Comparison of ENCODE assay signal across 24 cellular contexts in genomic region chr17:73482674-73483293, GRCh38.
DNase-seq lines count a peak whose midpoint lies in the region; ATAC-seq and TF ChIP-seq lines count a peak whose summit lies in the region.
"Had no signal": no experiment of that assay in that cellular context is flagged by ENCODE, and none has a peak within 500 bp of the region (broad histone marks: within the 10 kb centered on the region; RNA-seq: fewer than 3 reads in every experiment).

No MANE protein-coding gene starts in this region.

- no peak for ATAC-seq in GM19351 (IDR thresholded peaks at IDR 0.05; ENCODE audit: unreplicated experiment)

- H3K4me3 Mint-ChIP-seq in chondrocyte (ENCODE audit: unreplicated experiment), result no peak overlapping the region
- H3K4me3 Mint-ChIP-seq in CD8-positive, alpha-beta memory T cell, result no peak overlapping the region
- H3K4me3 Mint-ChIP-seq: H9 had no signal

- no peaks in the 10 kb centered on the region for H4K20me1 ChIP-seq in osteoblast (ENCODE audit: insufficient read depth, low read length)

- no peak overlapping the region for H3K27ac ChIP-seq in osteoblast (ENCODE audit: low read depth, low read length)
- H3K27ac ChIP-seq in CD8-positive, alpha-beta memory T cell (ENCODE audit: low read depth, low read length), result no peak overlapping the region
- H3K27ac ChIP-seq in right atrium auricular region, result no peak overlapping the region
- H3K27ac ChIP-seq: 22Rv1, KMS-11, Peyer's patch, SJCRH30 had no signal

- H3K4me1 Mint-ChIP-seq in chondrocyte (ENCODE audit: low read depth), result peaks cover 13% of the 10 kb centered on the region
- H3K4me1 Mint-ChIP-seq in CD8-positive, alpha-beta memory T cell, result no peaks in the 10 kb centered on the region

- CTCF ChIA-PET in CD8-positive, alpha-beta memory T cell (lab: Charles Lee), result no interaction called here

- peaks cover 9% of the 10 kb centered on the region for H3K36me3 Mint-ChIP-seq in chondrocyte (ENCODE audit: low read depth)
- peaks cover 0 to 8% (median 3%) of the 10 kb centered on the region in 3 donors for H3K36me3 Mint-ChIP-seq in CD8-positive, alpha-beta memory T cell
- H3K36me3 Mint-ChIP-seq: CD14-positive monocyte had no signal

- H3K79me2 ChIP-seq in osteoblast (ENCODE audit: insufficient read depth, low read length), result no peaks in the 10 kb centered on the region

- peak; percentile 47 for DNase-seq in SKM-1 treated with dmso at 0.1 percent for 144 hours (lab: John Stamatoyannopoulos, UW; ENCODE audit: unreplicated experiment)
- DNase-seq in SKM-1 (lab: John Stamatoyannopoulos, UW; ENCODE audit: unreplicated experiment), result no peak
- DNase-seq in chondrocyte (ENCODE audit: low spot score), result peak; percentile 61
- peak; percentile 34 for DNase-seq in osteoblast (ENCODE audit: insufficient read length, low spot score, missing footprints)
- no peak for DNase-seq in effector CD8-positive, alpha-beta T cell (lab: John Stamatoyannopoulos, UW)
- DNase-seq in CD8-positive, alpha-beta memory T cell, result no peak
- no peak for DNase-seq in right atrium auricular region (ENCODE audit: low spot score)
- DNase-seq: COR-L47, DMS79, H9, IMR-90, NCI-H1105 treated with DMSO at 0.1 percent for 48 hours, NCI-H1694, NCI-H2081, NCI-H2171, NCI-H345, NCI-H524, NCI-H774, Peyer's patch, SJCRH30 had no signal

- H3K27me3 ChIP-seq in osteoblast (ENCODE audit: insufficient read depth, low read length), result no peaks in the 10 kb centered on the region
- H3K27me3 ChIP-seq in CD8-positive, alpha-beta memory T cell (ENCODE audit: insufficient read depth, low read length, poor library complexity, severe bottlenecking), result no peaks in the 10 kb centered on the region
- no peaks in the 10 kb centered on the region for H3K27me3 ChIP-seq in right atrium auricular region
- H3K27me3 ChIP-seq: Peyer's patch, SJCRH30 had no signal

- no peaks in the 10 kb centered on the region for H3K9me3 ChIP-seq in osteoblast (ENCODE audit: low read depth, low read length)
- no peaks in the 10 kb centered on the region for H3K9me3 ChIP-seq in CD8-positive, alpha-beta memory T cell (ENCODE audit: low read length)
- peaks cover 0 to 6% of the 10 kb centered on the region in 2 donors for H3K9me3 ChIP-seq in right atrium auricular region
- H3K9me3 ChIP-seq: Peyer's patch, SJCRH30 had no signal

- POLR2A ChIA-PET in CD8-positive, alpha-beta memory T cell (lab: Charles Lee), result no interaction called here

- no peaks in the 10 kb centered on the region for H3K27me3 Mint-ChIP-seq in chondrocyte (ENCODE audit: low read depth)
- peaks cover 13 to 19% of the 10 kb centered on the region in 2 donors for H3K27me3 Mint-ChIP-seq in CD8-positive, alpha-beta memory T cell

- no peak overlapping the region for H2AFZ ChIP-seq in osteoblast (ENCODE audit: low read length)

- peaks cover 12% of the 10 kb centered on the region for H3K9me3 Mint-ChIP-seq in chondrocyte (ENCODE audit: low read depth)
- H3K9me3 Mint-ChIP-seq in CD8-positive, alpha-beta memory T cell, result peaks cover 3 to 15% (median 8%) of the 10 kb centered on the region in 5 donors

- H3K27ac Mint-ChIP-seq in chondrocyte (ENCODE audit: unreplicated experiment), result no peak overlapping the region
- H3K27ac Mint-ChIP-seq in CD8-positive, alpha-beta memory T cell, result peak overlapping the region in 2 of 8 donors; percentile 39 to 72

- no peak overlapping the region for H3K4me2 ChIP-seq in osteoblast (ENCODE audit: insufficient read depth, low read length)
- H3K4me2 ChIP-seq: KMS-11 had no signal

- H3K4me1 ChIP-seq in osteoblast (ENCODE audit: insufficient read depth, low read length) (no peaks in the 10 kb centered on the region), right atrium auricular region (peaks cover 0 to 5% of the 10 kb centered on the region in 2 donors)
- no peaks in the 10 kb centered on the region for H3K4me1 ChIP-seq in CD8-positive, alpha-beta memory T cell (ENCODE audit: insufficient read depth, low read length)
- H3K4me1 ChIP-seq: Peyer's patch had no signal

- TF ChIP-seq CTCF in chondrocyte (IDR thresholded peaks at IDR 0.05), result no peak
- TF ChIP-seq CTCF in osteoblast (IDR thresholded peaks at IDR 0.05; ENCODE audit: extremely low read depth, low read depth, low read length), result no peak
- TF ChIP-seq CTCF in right atrium auricular region (IDR thresholded peaks at IDR 0.05), result no peak

- H3K36me3 ChIP-seq in osteoblast (ENCODE audit: insufficient read depth, low read length) (no peaks in the 10 kb centered on the region), right atrium auricular region (no peaks in the 10 kb centered on the region)
- H3K36me3 ChIP-seq in CD8-positive, alpha-beta memory T cell (ENCODE audit: insufficient read depth, low read length), result no peaks in the 10 kb centered on the region
- H3K36me3 ChIP-seq: Peyer's patch, SJCRH30 had no signal

- H3K4me3 ChIP-seq in osteoblast (ENCODE audit: insufficient read depth, low read length) (no peak overlapping the region), right atrium auricular region (no peak overlapping the region)
- H3K4me3 ChIP-seq in CD8-positive, alpha-beta memory T cell (ENCODE audit: low read length), result no peak overlapping the region
- H3K4me3 ChIP-seq: Peyer's patch, SJCRH30 had no signal

Comparison
In these comparisons a context has a peak if more than half of its experiments do, and no peak if none do; other contexts are left out.
1. DNase-seq: peak in SKM-1 treated with dmso at 0.1 percent for 144 hours (single experiment), chondrocyte (single experiment) and osteoblast (single experiment); none in SKM-1 (single experiment), effector CD8-positive, alpha-beta T cell (single experiment), CD8-positive, alpha-beta memory T cell (0 of 5) and right atrium auricular region (single experiment).